8 cellular contexts compared by ENCODE assay signal in genomic region chr4:109294006-109294405, GRCh38. TPM values are rescaled to one million over a fixed set of nuclear protein-coding genes. Genes with fewer than 3 reads are reported as not detected.
A peak's percentile ranks its signal among the peaks of the same experiment; 100 is the strongest.
DNase-seq lines count a peak whose midpoint lies in the region; ATAC-seq and TF ChIP-seq lines count a peak whose summit lies in the region.

No MANE protein-coding gene starts in this region.

- H3K4me1 ChIP-seq in heart left ventricle (no peaks in the 10 kb centered on the region), smooth muscle cell (ENCODE audit: low read depth) (no peaks in the 10 kb centered on the region)

- no peaks in the 10 kb centered on the region for H3K36me3 ChIP-seq in heart left ventricle
- H3K36me3 ChIP-seq in H7 (replicated peaks; ENCODE audit: control insufficient read depth, insufficient read depth, low read length), result no peaks in the 10 kb centered on the region
- H3K36me3 ChIP-seq in smooth muscle cell (ENCODE audit: low read depth), result no peaks in the 10 kb centered on the region

- H3K27ac ChIP-seq in heart left ventricle, result no peak overlapping the region
- no peak overlapping the region for H3K27ac ChIP-seq in smooth muscle cell (ENCODE audit: low read depth)

- TF ChIP-seq POLR2A in heart left ventricle (IDR thresholded peaks at IDR 0.05), result no peak

- intact Hi-C loops in heart left ventricle (cut with DNase I), result loop anchor here in 4 of 10 donors (10.0 kb wide), 2 partner anchors 109 to 459 kb away; no protein-coding TSS in a partner anchor
- intact Hi-C loops in Right ventricle myocardium inferior (cut with DNase I), result no loop called here

- in situ Hi-C loops in astrocyte of the cerebellum (cut with HindIII; ENCODE audit: low sequenced_read_pairs), result no loop called here

- H3F3A ChIP-seq in smooth muscle cell (ENCODE audit: low read depth), result no peaks in the 10 kb centered on the region

- H3K9ac ChIP-seq in smooth muscle cell (ENCODE audit: low read depth), result no peak overlapping the region

- peak in 1 of 5 donors; percentile 24 for DNase-seq in heart left ventricle
- DNase-seq in Right ventricle myocardium inferior (ENCODE audit: missing footprints), result no peak
- peak; percentile 45 for DNase-seq in H7
- peak; percentile 25 for DNase-seq in KG1 (lab: John Stamatoyannopoulos, UW)
- DNase-seq in astrocyte of the cerebellum (ENCODE audit: low read depth), result no peak
- DNase-seq in smooth muscle cell (lab: John Stamatoyannopoulos, UW; ENCODE audit: unreplicated experiment), result no peak
- no peak for DNase-seq in globus pallidus (ENCODE audit: low spot score)

- WGBS in heart left ventricle, 4 donors, result 57 to 70% (median 60%) methylated on average over 1 of the region's 1 CpG
- 36% methylated on average over 1 of the region's 1 CpG for WGBS in smooth muscle cell (ENCODE audit: low lambda C conversion rate)

- H3K79me2 ChIP-seq in smooth muscle cell (ENCODE audit: low read depth), result no peaks in the 10 kb centered on the region

- H3K4me3 ChIP-seq in heart left ventricle, result no peak overlapping the region
- H3K4me3 ChIP-seq in H7 (ENCODE audit: insufficient read depth, low read depth, low read length), result no peak overlapping the region
- no peak overlapping the region for H3K4me3 ChIP-seq in astrocyte of the cerebellum (ENCODE audit: low read depth, low read length)
- H3K4me3 ChIP-seq in smooth muscle cell, result no peak overlapping the region

- H3K4me2 ChIP-seq in smooth muscle cell, result no peak overlapping the region

- H2AFZ ChIP-seq in smooth muscle cell (ENCODE audit: low read depth), result no peak overlapping the region

- H3K9me3 ChIP-seq in heart left ventricle (no peaks in the 10 kb centered on the region), smooth muscle cell (replicated peaks; ENCODE audit: low read depth) (no peaks in the 10 kb centered on the region)

- TF ChIP-seq CTCF in heart left ventricle (IDR thresholded peaks at IDR 0.05) (peak in 8 of 12 donors; percentile 9 to 29 (median 24)), astrocyte of the cerebellum (IDR thresholded peaks at IDR 0.05; ENCODE audit: low read depth, low read length, missing control alignments) (peak; percentile 39), smooth muscle cell (IDR thresholded peaks at IDR 0.05; ENCODE audit: borderline replicate concordance, insufficient read depth, poor library complexity, severe bottlenecking) (peak; percentile 22)

- ATAC-seq in heart left ventricle, result no peak
- ATAC-seq in Right ventricle myocardium inferior, result no peak
- ATAC-seq in HG03108 (IDR thresholded peaks at IDR 0.05; ENCODE audit: unreplicated experiment), result no peak

- H4K20me1 ChIP-seq in smooth muscle cell (ENCODE audit: low read depth), result no peaks in the 10 kb centered on the region

- H3K27me3 ChIP-seq in heart left ventricle (peaks cover 0 to 7% (median 0%) of the 10 kb centered on the region in 9 donors), H7 (ENCODE audit: control insufficient read depth, insufficient read depth, low read length) (no peaks in the 10 kb centered on the region), smooth muscle cell (ENCODE audit: low read depth) (no peaks in the 10 kb centered on the region)

RNA-seq across cellular contexts. Expression of gene COL25A1, which starts 8.5 kb away (rescaled TPM):
- total RNA-seq in heart left ventricle (1 to 10 TPM in 1 of 9 donors, under 1 TPM in 8; 0.21 to 1.8 (median 0.50) TPM), Right ventricle myocardium inferior (0.73 TPM), smooth muscle cell (4.7 and 16.7 TPM in 2 replicates)
- polyA plus RNA-seq in heart left ventricle (under 1 TPM; 0.19 to 0.21 TPM), smooth muscle cell (2.8 and 2.9 TPM in 2 replicates)
- 2.1 and 2.5 TPM in 2 replicates for total RNA-seq in H7 (2014; rRNA removed; shearing (Covaris generic))

Comparison
In these comparisons a context has a peak if more than half of its experiments do, and no peak if none do; other contexts are left out.
1. DNase-seq: peak in H7 (single experiment) and KG1 (single experiment); none in Right ventricle myocardium inferior (single experiment), astrocyte of the cerebellum (single experiment), smooth muscle cell (single experiment) and globus pallidus (single experiment).
2. Peak in every context shown above with its lines, with median percentiles within 50 percentile points of each other: CTCF ChIP-seq.